22 cellular contexts compared by ENCODE assay signal in the genomic region with DNA sequence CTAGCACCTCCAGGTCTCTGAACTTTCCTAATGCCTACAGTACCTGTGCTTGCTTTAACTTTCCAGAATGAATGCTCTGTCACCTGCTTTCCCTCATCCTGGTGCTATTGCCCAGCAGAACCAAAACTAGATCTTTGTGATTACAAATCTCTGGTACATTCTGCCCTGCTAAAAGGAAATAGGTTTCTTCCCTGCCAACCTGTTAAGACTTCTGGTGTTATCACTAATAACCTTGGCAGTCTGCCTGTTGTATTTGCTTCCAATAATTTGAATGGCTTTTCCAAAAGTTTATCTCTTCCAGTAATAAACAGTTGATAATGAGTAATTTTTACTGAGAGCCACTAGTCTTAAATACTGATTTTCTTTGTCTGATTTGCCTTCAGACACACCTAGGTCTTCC. TPM values are rescaled to one million over a fixed set of nuclear protein-coding genes. Genes with fewer than 3 reads are reported as not detected.
DNase-seq lines count a peak whose midpoint lies in the region; ATAC-seq and TF ChIP-seq lines count a peak whose summit lies in the region.
"Had no signal": no experiment of that assay in that cellular context is flagged by ENCODE, and none has a peak within 500 bp of the region (broad histone marks: within the 10 kb centered on the region; RNA-seq: fewer than 3 reads in every experiment).

No MANE protein-coding gene starts in this region.

- DNase-seq in activated naive CD4-positive, alpha-beta T cell treated with Interleukin-2 at 50 U/mL for 16 hours, result no peak
- DNase-seq in CD8-positive, alpha-beta memory T cell, result no peak
- DNase-seq in naive thymus-derived CD8-positive, alpha-beta T cell, result no peak
- DNase-seq in midbrain (lab: John Stamatoyannopoulos, UW), result no peak
- no peak for DNase-seq in DMS53 (lab: John Stamatoyannopoulos, UW)
- DNase-seq: COR-L47; Karpas-422; MM.1S; NCI-H1092 treated with DMSO at 0.1 percent for 48 hours; NCI-H2107; NCI-H345; NCI-H69; NK-92 treated with Interleukin-12 subunit alpha and Interleukin-12 subunit beta, amount 100 ng/mL, for 24 hours; OCI-M1; SJCRH30 had no signal

- CTCF ChIA-PET in CD8-positive, alpha-beta memory T cell (lab: Charles Lee), result no interaction called here

- no peak for ATAC-seq in naive thymus-derived CD8-positive, alpha-beta T cell
- no peak for ATAC-seq in HG03159 (IDR thresholded peaks at IDR 0.05; ENCODE audit: unreplicated experiment)

- no peak overlapping the region for H3K27ac ChIP-seq in CD8-positive, alpha-beta memory T cell (ENCODE audit: low read depth, low read length)
- H3K27ac ChIP-seq in VCaP, result peak overlapping the region; percentile 57
- H3K27ac ChIP-seq: 22Rv1, BLaER1, RWPE1, SJCRH30 had no signal

- no peak overlapping the region for H3K4me3 Mint-ChIP-seq in activated naive CD4-positive, alpha-beta T cell treated with anti-CD3 and anti-CD28 coated beads, Interleukin-2, amount 50 U/mL, for 24 hours
- H3K4me3 Mint-ChIP-seq in CD8-positive, alpha-beta memory T cell, result no peak overlapping the region
- H3K4me3 Mint-ChIP-seq in naive thymus-derived CD8-positive, alpha-beta T cell, result no peak overlapping the region

- H3K9me3 ChIP-seq in CD8-positive, alpha-beta memory T cell (ENCODE audit: low read length), result no peaks in the 10 kb centered on the region
- H3K9me3 ChIP-seq: BLaER1, SJCRH30 had no signal

- peak overlapping the region; percentile 63 for H3K27ac Mint-ChIP-seq in activated naive CD4-positive, alpha-beta T cell treated with anti-CD3 and anti-CD28 coated beads, Interleukin-2, amount 50 U/mL, for 24 hours
- peak overlapping the region in 6 of 8 donors; percentile 24 to 80 (median 38) for H3K27ac Mint-ChIP-seq in CD8-positive, alpha-beta memory T cell
- peak overlapping the region in 8 of 10 donors; percentile 1 to 77 (median 30) for H3K27ac Mint-ChIP-seq in naive thymus-derived CD8-positive, alpha-beta T cell

- H3K27me3 Mint-ChIP-seq in activated naive CD4-positive, alpha-beta T cell treated with anti-CD3 and anti-CD28 coated beads, Interleukin-2, amount 50 U/mL, for 24 hours, result no peaks in the 10 kb centered on the region
- H3K27me3 Mint-ChIP-seq in CD8-positive, alpha-beta memory T cell, result peaks cover 0 to 3% of the 10 kb centered on the region in 2 donors
- no peaks in the 10 kb centered on the region for H3K27me3 Mint-ChIP-seq in naive thymus-derived CD8-positive, alpha-beta T cell

- POLR2A ChIA-PET in CD8-positive, alpha-beta memory T cell (lab: Charles Lee), result no interaction called here
- POLR2A ChIA-PET in naive thymus-derived CD8-positive, alpha-beta T cell (lab: Charles Lee), result no interaction called here

- H3K9me3 Mint-ChIP-seq in activated naive CD4-positive, alpha-beta T cell treated with anti-CD3 and anti-CD28 coated beads, Interleukin-2, amount 50 U/mL, for 24 hours, result no peaks in the 10 kb centered on the region
- H3K9me3 Mint-ChIP-seq in CD8-positive, alpha-beta memory T cell, result no peaks in the 10 kb centered on the region
- H3K9me3 Mint-ChIP-seq in naive thymus-derived CD8-positive, alpha-beta T cell, result no peaks in the 10 kb centered on the region

- TF ChIP-seq CTCF in VCaP (conservative IDR thresholded peaks at IDR 0.05), result no peak

- peaks cover 4% of the 10 kb centered on the region for H3K36me3 Mint-ChIP-seq in activated naive CD4-positive, alpha-beta T cell treated with anti-CD3 and anti-CD28 coated beads, Interleukin-2, amount 50 U/mL, for 24 hours
- H3K36me3 Mint-ChIP-seq in CD8-positive, alpha-beta memory T cell, result peaks cover 6 to 56% (median 25%) of the 10 kb centered on the region in 3 donors
- H3K36me3 Mint-ChIP-seq in naive thymus-derived CD8-positive, alpha-beta T cell, result peaks cover 0 to 52% (median 9%) of the 10 kb centered on the region in 3 donors

- H3K4me1 Mint-ChIP-seq in activated naive CD4-positive, alpha-beta T cell treated with anti-CD3 and anti-CD28 coated beads, Interleukin-2, amount 50 U/mL, for 24 hours, result no peaks in the 10 kb centered on the region
- H3K4me1 Mint-ChIP-seq in CD8-positive, alpha-beta memory T cell, result peaks cover 2 to 12% (median 10%) of the 10 kb centered on the region in 3 donors
- peaks cover 0 to 1% (median 0%) of the 10 kb centered on the region in 4 donors for H3K4me1 Mint-ChIP-seq in naive thymus-derived CD8-positive, alpha-beta T cell

- no peaks in the 10 kb centered on the region for H3K4me1 ChIP-seq in CD8-positive, alpha-beta memory T cell (ENCODE audit: insufficient read depth, low read length)
- H3K4me1 ChIP-seq: SJCRH30 had no signal

- H3K4me3 ChIP-seq in CD8-positive, alpha-beta memory T cell (ENCODE audit: low read length), result no peak overlapping the region
- H3K4me3 ChIP-seq: BLaER1, SJCRH30 had no signal

- no peaks in the 10 kb centered on the region for H3K27me3 ChIP-seq in CD8-positive, alpha-beta memory T cell (ENCODE audit: insufficient read depth, low read length, poor library complexity, severe bottlenecking)
- H3K27me3 ChIP-seq: BLaER1, SJCRH30 had no signal

- H3K36me3 ChIP-seq in CD8-positive, alpha-beta memory T cell (ENCODE audit: insufficient read depth, low read length), result peaks cover 23% of the 10 kb centered on the region

RNA-seq across cellular contexts. Expression of gene PDZD9, which starts 15.4 kb away (rescaled TPM):
- not detected for total RNA-seq in CD8-positive, alpha-beta memory T cell
- not detected for polyA plus RNA-seq in CD8-positive, alpha-beta memory T cell
- not detected for total RNA-seq in naive thymus-derived CD8-positive, alpha-beta T cell
- under 1 TPM in 2 of 3 donors, not detected in 1; 0.19 to 0.30 TPM for polyA plus RNA-seq in naive thymus-derived CD8-positive, alpha-beta T cell
- total RNA-seq: HT-29, SJCRH30 had no signal

RNA-seq across cellular contexts. Expression of gene MOSMO, which starts 22.4 kb away (rescaled TPM):
- 10 to 100 TPM in 1 of 2 experiments, 1 to 10 TPM in 1; 9.2 to 11.4 TPM for total RNA-seq in CD8-positive, alpha-beta memory T cell
- 6.1 TPM for polyA plus RNA-seq in CD8-positive, alpha-beta memory T cell
- 10 to 100 TPM; 15.6 to 18.9 TPM for total RNA-seq in naive thymus-derived CD8-positive, alpha-beta T cell
- 1 to 10 TPM; 4.7 to 6.5 (median 4.9) TPM for polyA plus RNA-seq in naive thymus-derived CD8-positive, alpha-beta T cell

RNA-seq across cellular contexts. Expression of gene UQCRC2, which starts 32.4 kb away (rescaled TPM):
- 100 to 1,000 TPM; 201 to 209 TPM for total RNA-seq in CD8-positive, alpha-beta memory T cell
- polyA plus RNA-seq in CD8-positive, alpha-beta memory T cell, result 171 TPM
- 100 to 1,000 TPM; 187 to 193 TPM for total RNA-seq in naive thymus-derived CD8-positive, alpha-beta T cell
- 100 to 1,000 TPM; 176 to 196 (median 180) TPM for polyA plus RNA-seq in naive thymus-derived CD8-positive, alpha-beta T cell
